1 cellular context compared by ENCODE assay signal in the genomic region with DNA sequence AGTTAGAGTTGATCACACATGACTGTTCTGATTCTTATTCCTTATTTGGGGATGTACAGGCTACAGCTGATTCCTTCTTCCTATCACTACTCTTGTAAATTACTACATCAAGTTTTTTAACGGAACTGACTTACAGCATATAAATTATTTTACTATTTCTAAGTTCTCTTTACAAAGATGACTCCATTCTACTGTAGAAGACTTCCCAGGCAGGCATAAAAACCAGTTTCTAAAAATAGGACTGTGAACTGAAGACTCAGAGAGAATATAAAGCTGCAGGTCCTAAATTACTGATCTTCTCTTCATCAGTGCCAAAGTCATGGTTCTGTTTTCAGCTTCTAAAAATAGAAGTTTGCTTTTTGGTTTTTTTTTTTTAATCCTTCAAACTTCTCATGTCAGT.
TF ChIP-seq lines count a peak whose summit lies in the region.

No MANE protein-coding gene starts in this region.

TF ChIP-seq in K562, 482 proteins besides CTCF, POLR2A, EP300 and RAD21 (continued from another document):
- TF ChIP-seq, protein P1, sequence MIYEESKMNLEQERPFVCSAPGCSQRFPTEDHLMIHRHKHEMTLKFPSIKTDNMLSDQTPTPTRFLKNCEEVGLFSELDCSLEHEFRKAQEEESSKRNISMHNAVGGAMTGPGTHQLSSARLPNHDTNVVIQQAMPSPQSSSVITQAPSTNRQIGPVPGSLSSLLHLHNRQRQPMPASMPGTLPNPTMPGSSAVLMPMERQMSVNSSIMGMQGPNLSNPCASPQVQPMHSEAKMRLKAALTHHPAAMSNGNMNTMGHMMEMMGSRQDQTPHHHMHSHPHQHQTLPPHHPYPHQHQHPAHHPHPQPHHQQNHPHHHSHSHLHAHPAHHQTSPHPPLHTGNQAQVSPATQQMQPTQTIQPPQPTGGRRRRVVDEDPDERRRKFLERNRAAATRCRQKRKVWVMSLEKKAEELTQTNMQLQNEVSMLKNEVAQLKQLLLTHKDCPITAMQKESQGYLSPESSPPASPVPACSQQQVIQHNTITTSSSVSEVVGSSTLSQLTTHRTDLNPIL (CRISPR knock-in tag; IDR thresholded peaks at IDR 0.05): no peak
- TF ChIP-seq, protein P2, sequence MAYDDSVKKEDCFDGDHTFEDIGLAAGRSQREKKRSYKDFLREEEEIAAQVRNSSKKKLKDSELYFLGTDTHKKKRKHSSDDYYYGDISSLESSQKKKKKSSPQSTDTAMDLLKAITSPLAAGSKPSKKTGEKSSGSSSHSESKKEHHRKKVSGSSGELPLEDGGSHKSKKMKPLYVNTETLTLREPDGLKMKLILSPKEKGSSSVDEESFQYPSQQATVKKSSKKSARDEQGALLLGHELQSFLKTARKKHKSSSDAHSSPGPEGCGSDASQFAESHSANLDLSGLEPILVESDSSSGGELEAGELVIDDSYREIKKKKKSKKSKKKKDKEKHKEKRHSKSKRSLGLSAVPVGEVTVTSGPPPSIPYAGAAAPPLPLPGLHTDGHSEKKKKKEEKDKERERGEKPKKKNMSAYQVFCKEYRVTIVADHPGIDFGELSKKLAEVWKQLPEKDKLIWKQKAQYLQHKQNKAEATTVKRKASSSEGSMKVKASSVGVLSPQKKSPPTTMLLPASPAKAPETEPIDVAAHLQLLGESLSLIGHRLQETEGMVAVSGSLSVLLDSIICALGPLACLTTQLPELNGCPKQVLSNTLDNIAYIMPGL (CRISPR knock-in tag; IDR thresholded peaks at IDR 0.05): no peak
- TF ChIP-seq ZNF668 (CRISPR knock-in tag; IDR thresholded peaks at IDR 0.05) (no peak), ZC3H8 (IDR thresholded peaks at IDR 0.05) (no peak)
TF ChIP-seq in K562: peak in this region for 1.
